22 cellular contexts compared by ENCODE assay signal in the genomic region with DNA sequence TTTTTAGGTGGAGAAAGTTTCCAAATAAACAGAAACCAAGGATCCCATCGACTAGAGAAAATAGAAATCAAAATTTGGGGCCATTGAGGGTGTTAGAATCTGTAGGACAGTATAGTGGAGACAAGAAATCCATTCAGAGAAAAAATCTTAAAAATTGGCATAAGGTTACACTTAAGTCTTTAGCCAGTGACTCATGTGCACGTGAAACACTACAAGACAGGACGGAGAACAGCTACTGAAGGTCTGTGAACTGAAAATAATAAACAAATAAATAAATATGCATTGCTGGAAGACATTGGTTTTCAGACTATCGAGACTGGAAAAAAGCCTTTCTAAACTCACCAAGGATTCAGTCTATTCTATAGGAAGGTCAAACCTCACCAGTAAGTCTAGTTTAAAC.
"Had no signal": no experiment of that assay in that cellular context is flagged by ENCODE, and none has a peak within 500 bp of the region (broad histone marks: within the 10 kb centered on the region; RNA-seq: fewer than 3 reads in every experiment).

No MANE protein-coding gene starts in this region.

- H3K4me3 ChIP-seq: adrenal gland, breast epithelium, left lung, lung, neural progenitor cell, thoracic aorta, upper lobe of left lung had no signal

- H2AFZ ChIP-seq: neural progenitor cell had no signal

- H3K4me3 Mint-ChIP-seq: mesothelial cell of epicardium; naive thymus-derived CD8-positive, alpha-beta T cell; neural progenitor cell; stimulated activated naive B cell treated with anti-CD40 and anti-IgM and Interleukin-4, amounts not matched to agents 10 μg/mL and 1 μg/mL and 100 μg/mL, for 72 hours; T-helper 1 cell treated with Interleukin-12 subunit alpha and Interleukin-12 subunit beta and Interleukin-4 antibody, amounts not matched to agents 30 μg/mL and 1 μg/mL, for 36 hours; WTC11 had no signal

- H3K9me3 Mint-ChIP-seq: neural progenitor cell had no signal

- H3K27ac Mint-ChIP-seq: activated naive CD4-positive, alpha-beta T cell treated with anti-CD3 and anti-CD28 coated beads, Interleukin-2, amount 50 U/mL, for 72 hours; mesothelial cell of epicardium; naive thymus-derived CD8-positive, alpha-beta T cell; neural progenitor cell; stimulated activated naive B cell treated with anti-CD40 and anti-IgM and Interleukin-4, amounts not matched to agents 10 μg/mL and 1 μg/mL and 100 μg/mL, for 72 hours; T-helper 1 cell treated with Interleukin-12 subunit alpha and Interleukin-12 subunit beta and Interleukin-4 antibody, amounts not matched to agents 30 μg/mL and 1 μg/mL, for 36 hours; WTC11 had no signal

- H3K9me3 ChIP-seq: adrenal gland, left lung, thoracic aorta, upper lobe of left lung had no signal

- H3K9ac ChIP-seq: neural progenitor cell had no signal

- H3K27me3 ChIP-seq: adrenal gland, breast epithelium, left lung, neural progenitor cell, upper lobe of left lung had no signal

- H3K36me3 Mint-ChIP-seq: naive thymus-derived CD8-positive, alpha-beta T cell; neural progenitor cell; stimulated activated naive B cell treated with anti-CD40 and anti-IgM and Interleukin-4, amounts not matched to agents 10 μg/mL and 1 μg/mL and 100 μg/mL, for 72 hours had no signal

- DNase-seq: activated gamma-delta T cell treated with Interleukin-2 at 50 U/mL for 16 hours; activated T-cell treated with anti-CD3 and anti-CD28 coated beads, Interleukin-2, amount 50 U/mL, for 1 hour; adrenal gland; cortex of kidney; kidney glomerular epithelial cell; left lung; naive thymus-derived CD8-positive, alpha-beta T cell; posterior cingulate gyrus; small intestine; stimulated activated CD4-positive, alpha-beta T cell treated with anti-CD3 and anti-CD28 coated beads, Interleukin-2, amount 100 ng/mL, for 48 hours; stimulated activated CD8-positive, alpha-beta memory T cell treated with anti-CD3 and anti-CD28 coated beads, Interleukin-4, amount 100 ng/mL, for 48 hours; stimulated activated naive B cell treated with anti-CD40 and anti-IgM and Interleukin-4, amounts not matched to agents 10 μg/mL and 1 μg/mL and 100 μg/mL, for 72 hours; T1000; upper lobe of left lung had no signal

- H3K4me1 Mint-ChIP-seq: naive thymus-derived CD8-positive, alpha-beta T cell; stimulated activated naive B cell treated with anti-CD40 and anti-IgM and Interleukin-4, amounts not matched to agents 10 μg/mL and 1 μg/mL and 100 μg/mL, for 72 hours had no signal

- H3K27me3 Mint-ChIP-seq: naive thymus-derived CD8-positive, alpha-beta T cell; stimulated activated naive B cell treated with anti-CD40 and anti-IgM and Interleukin-4, amounts not matched to agents 10 μg/mL and 1 μg/mL and 100 μg/mL, for 72 hours had no signal

- FAIRE-seq: small intestine had no signal

- H3K36me3 ChIP-seq: adrenal gland, breast epithelium, left lung, neural progenitor cell, thoracic aorta, upper lobe of left lung had no signal

- H3K4me2 ChIP-seq: neural progenitor cell had no signal

- H3K4me1 ChIP-seq: adrenal gland, breast epithelium, left lung, neural progenitor cell, upper lobe of left lung had no signal

- H3K27ac ChIP-seq: adrenal gland, breast epithelium, left lung, neural progenitor cell, thoracic aorta, upper lobe of left lung had no signal
